Comparison of ENCODE assay signal across 8 cellular contexts in the genomic region with DNA sequence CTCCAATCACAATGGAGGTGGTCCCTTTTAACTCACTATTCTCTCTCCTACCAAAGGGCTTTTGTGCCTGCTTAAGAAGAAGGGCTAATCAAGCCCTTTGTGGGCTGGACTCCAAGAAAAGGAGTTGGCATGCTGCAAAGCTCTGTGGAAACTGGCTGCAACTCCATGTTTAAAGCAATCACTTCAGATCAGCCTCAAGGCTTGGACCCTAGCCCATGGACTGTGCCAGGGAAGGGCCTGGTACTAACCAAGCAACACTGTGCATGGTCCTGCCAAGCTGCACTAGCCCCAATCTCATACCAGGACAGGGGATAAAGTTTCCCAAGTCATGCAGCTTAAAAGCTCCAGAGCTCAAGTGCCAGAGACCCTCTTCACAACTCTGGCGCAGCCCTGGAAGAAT.
DNase-seq lines count a peak whose midpoint lies in the region; ATAC-seq and TF ChIP-seq lines count a peak whose summit lies in the region.
"Had no signal": no experiment of that assay in that cellular context is flagged by ENCODE, and none has a peak within 500 bp of the region (broad histone marks: within the 10 kb centered on the region; RNA-seq: fewer than 3 reads in every experiment).

No MANE protein-coding gene starts in this region.

- no peak overlapping the region for H3K4me3 ChIP-seq in body of pancreas

- WGBS in body of pancreas, 2 donors, result 82 to 100% methylated on average over 1 of the region's 1 CpG

- H3K27ac Mint-ChIP-seq in stimulated activated effector memory CD8-positive, alpha-beta T cell treated with anti-CD3 and anti-CD28 coated beads, Interleukin-12 subunit alpha, Interleukin-12 subunit beta, amount 100 ng/mL, for 72 hours, result no peak overlapping the region

- no peaks in the 10 kb centered on the region for H3K36me3 ChIP-seq in body of pancreas (replicated peaks in 1 of 2; ENCODE audit: insufficient read depth in 1 of 2, low read depth in 2 of 2)

- TF ChIP-seq CTCF in body of pancreas (IDR thresholded peaks at IDR 0.05), result no peak

- no peaks in the 10 kb centered on the region for H3K4me1 Mint-ChIP-seq in stimulated activated effector memory CD8-positive, alpha-beta T cell treated with anti-CD3 and anti-CD28 coated beads, Interleukin-12 subunit alpha, Interleukin-12 subunit beta, amount 100 ng/mL, for 72 hours

- H3K4me3 Mint-ChIP-seq in stimulated activated effector memory CD8-positive, alpha-beta T cell treated with anti-CD3 and anti-CD28 coated beads, Interleukin-12 subunit alpha, Interleukin-12 subunit beta, amount 100 ng/mL, for 72 hours, result no peak overlapping the region

- H3K9me3 Mint-ChIP-seq in stimulated activated effector memory CD8-positive, alpha-beta T cell treated with anti-CD3 and anti-CD28 coated beads, Interleukin-12 subunit alpha, Interleukin-12 subunit beta, amount 100 ng/mL, for 72 hours, result no peaks in the 10 kb centered on the region

- no peak for TF ChIP-seq POLR2A in body of pancreas (IDR thresholded peaks at IDR 0.05)

- H3K36me3 Mint-ChIP-seq in stimulated activated effector memory CD8-positive, alpha-beta T cell treated with anti-CD3 and anti-CD28 coated beads, Interleukin-12 subunit alpha, Interleukin-12 subunit beta, amount 100 ng/mL, for 72 hours, result peaks cover 77% of the 10 kb centered on the region

- peaks cover 11% of the 10 kb centered on the region for H3K4me1 ChIP-seq in body of pancreas

- intact Hi-C loops in body of pancreas (cut with DNase I), result no loop called here

- no peaks in the 10 kb centered on the region for H3K9me3 ChIP-seq in body of pancreas

- no peaks in the 10 kb centered on the region for H3K27me3 ChIP-seq in body of pancreas

- ATAC-seq in body of pancreas (peak; percentile 65), HG03097 (IDR thresholded peaks at IDR 0.05; ENCODE audit: low FRiP score, unreplicated experiment) (no peak), GM18873 (IDR thresholded peaks at IDR 0.05; ENCODE audit: low FRiP score, unreplicated experiment) (no peak)
- peak; percentile 44 for ATAC-seq in stimulated activated effector memory CD8-positive, alpha-beta T cell treated with anti-CD3 and anti-CD28 coated beads, Interleukin-12 subunit alpha, Interleukin-12 subunit beta, amount 100 ng/mL, for 72 hours

- no peak overlapping the region for H3K27ac ChIP-seq in body of pancreas

- peak; percentile 17 for DNase-seq in NCI-H1092 (lab: John Stamatoyannopoulos, UW)
- peak; percentile 64 to 84 (median 81) for DNase-seq in body of pancreas
- peak in 50 of 51 donors; percentile 6 to 93 (median 54) for DNase-seq in hypothalamus (lab: John Stamatoyannopoulos, UW)
- no peak for DNase-seq in stimulated activated effector memory CD8-positive, alpha-beta T cell treated with anti-CD3 and anti-CD28 coated beads, Interleukin-12 subunit alpha, Interleukin-12 subunit beta, amount 100 ng/mL, for 72 hours (ENCODE audit: low spot score in 2 of 2)
- no peak for DNase-seq in NCI-H526 treated with DMSO at 0.1 percent for 48 hours (lab: John Stamatoyannopoulos, UW)
- DNase-seq: NCI-H1436 treated with DMSO at 0.1 percent for 48 hours had no signal

Comparison
In these comparisons a context has a peak if more than half of its experiments do, and no peak if none do; other contexts are left out.
1. DNase-seq: peak in NCI-H1092 (single experiment), body of pancreas (4 of 4) and hypothalamus (50 of 51); none in stimulated activated effector memory CD8-positive, alpha-beta T cell treated with anti-CD3 and anti-CD28 coated beads, Interleukin-12 subunit alpha, Interleukin-12 subunit beta, amount 100 ng/mL, for 72 hours (0 of 2) and NCI-H526 treated with DMSO at 0.1 percent for 48 hours (single experiment).
2. ATAC-seq: peak in body of pancreas (single experiment) and stimulated activated effector memory CD8-positive, alpha-beta T cell treated with anti-CD3 and anti-CD28 coated beads, Interleukin-12 subunit alpha, Interleukin-12 subunit beta, amount 100 ng/mL, for 72 hours (single experiment); none in HG03097 (single experiment) and GM18873 (single experiment).